Comparison of ENCODE assay signal across 1 cellular context in the genomic region with DNA sequence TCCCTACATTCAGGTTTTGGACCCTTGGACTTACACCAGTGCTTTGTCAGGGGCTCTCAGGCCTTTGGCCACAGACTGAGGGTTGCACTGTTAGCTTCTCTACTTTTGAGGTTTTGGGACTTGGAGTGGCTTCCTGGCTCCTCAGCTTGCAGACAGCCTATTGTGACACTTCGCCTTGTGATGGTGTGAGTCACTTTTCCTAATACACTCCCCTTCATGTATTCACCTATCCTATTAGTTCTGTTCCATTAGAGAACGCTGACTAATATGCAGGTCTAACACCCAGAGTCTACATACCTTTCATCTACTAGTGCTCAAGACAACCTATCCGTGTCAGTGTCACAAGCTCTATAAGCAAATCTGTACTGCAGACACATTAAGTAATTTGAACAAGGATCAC.
TF ChIP-seq lines count a peak whose summit lies in the region.

No MANE protein-coding gene starts in this region.

TF ChIP-seq in H1, 55 proteins besides CTCF, POLR2A, EP300 and RAD21:
- TF ChIP-seq JUN (IDR thresholded peaks at IDR 0.05; ENCODE audit: low read depth, low read length) (no peak), KDM1A (IDR thresholded peaks at IDR 0.05; ENCODE audit: borderline replicate concordance, low read length) (no peak), GABPA (IDR thresholded peaks at IDR 0.05; ENCODE audit: borderline replicate concordance, insufficient read depth, low read length) (no peak), NANOG (IDR thresholded peaks at IDR 0.05; ENCODE audit: insufficient read depth, low read depth, low read length, poor library complexity, severe bottlenecking) (no peak), TAF7 (optimal IDR thresholded peaks at IDR 0.05; ENCODE audit: borderline replicate concordance, low read depth, low read length) (no peak), TCF12 (IDR thresholded peaks at IDR 0.05; ENCODE audit: low read depth, low read length) (no peak), RBBP5 (IDR thresholded peaks at IDR 0.05; ENCODE audit: borderline replicate concordance, low read depth, low read length) (no peak), NRF1 (IDR thresholded peaks at IDR 0.05; ENCODE audit: low read depth, low read length) (no peak), RFX5 (IDR thresholded peaks at IDR 0.05; ENCODE audit: borderline replicate concordance, low read depth, low read length) (no peak)
- TF ChIP-seq, protein P1, sequence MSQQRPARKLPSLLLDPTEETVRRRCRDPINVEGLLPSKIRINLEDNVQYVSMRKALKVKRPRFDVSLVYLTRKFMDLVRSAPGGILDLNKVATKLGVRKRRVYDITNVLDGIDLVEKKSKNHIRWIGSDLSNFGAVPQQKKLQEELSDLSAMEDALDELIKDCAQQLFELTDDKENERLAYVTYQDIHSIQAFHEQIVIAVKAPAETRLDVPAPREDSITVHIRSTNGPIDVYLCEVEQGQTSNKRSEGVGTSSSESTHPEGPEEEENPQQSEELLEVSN (IDR thresholded peaks at IDR 0.05), result no peak
- TF ChIP-seq, protein P2, sequence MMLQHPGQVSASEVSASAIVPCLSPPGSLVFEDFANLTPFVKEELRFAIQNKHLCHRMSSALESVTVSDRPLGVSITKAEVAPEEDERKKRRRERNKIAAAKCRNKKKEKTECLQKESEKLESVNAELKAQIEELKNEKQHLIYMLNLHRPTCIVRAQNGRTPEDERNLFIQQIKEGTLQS (IDR thresholded peaks at IDR 0.05; ENCODE audit: insufficient read depth, low read depth, low read length), result no peak
- TF ChIP-seq, protein P3, sequence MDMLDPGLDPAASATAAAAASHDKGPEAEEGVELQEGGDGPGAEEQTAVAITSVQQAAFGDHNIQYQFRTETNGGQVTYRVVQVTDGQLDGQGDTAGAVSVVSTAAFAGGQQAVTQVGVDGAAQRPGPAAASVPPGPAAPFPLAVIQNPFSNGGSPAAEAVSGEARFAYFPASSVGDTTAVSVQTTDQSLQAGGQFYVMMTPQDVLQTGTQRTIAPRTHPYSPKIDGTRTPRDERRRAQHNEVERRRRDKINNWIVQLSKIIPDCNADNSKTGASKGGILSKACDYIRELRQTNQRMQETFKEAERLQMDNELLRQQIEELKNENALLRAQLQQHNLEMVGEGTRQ (IDR thresholded peaks at IDR 0.05; ENCODE audit: low read length), result no peak
